11 cellular contexts compared by ENCODE assay signal in the genomic region with DNA sequence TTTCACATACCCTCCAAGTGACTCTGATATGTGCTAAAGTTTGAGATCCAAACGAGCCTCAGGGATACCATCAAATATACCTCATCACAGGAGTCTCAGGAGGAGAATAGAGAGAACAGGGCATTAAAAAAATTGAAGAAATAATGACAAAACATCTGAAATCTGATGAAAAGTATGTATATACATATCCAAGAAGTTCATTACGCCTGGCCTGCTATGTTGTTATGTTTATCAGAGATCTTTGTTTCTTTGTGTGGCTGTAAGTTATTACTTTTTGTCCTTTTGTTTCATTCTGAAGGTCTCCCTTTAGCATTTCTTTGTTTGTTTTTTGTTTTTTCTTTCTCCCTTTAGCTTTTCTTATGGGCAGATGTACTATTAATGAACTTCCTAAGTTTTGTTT. TPM values are rescaled to one million over a fixed set of nuclear protein-coding genes. Genes with fewer than 3 reads are reported as not detected.
"Had no signal": no experiment of that assay in that cellular context is flagged by ENCODE, and none has a peak within 500 bp of the region (broad histone marks: within the 10 kb centered on the region; RNA-seq: fewer than 3 reads in every experiment).

No MANE protein-coding gene starts in this region.

- DNase-seq: IMR-90, KBM-7, KG1 had no signal

- H3K4me3 ChIP-seq: K562 had no signal

- FAIRE-seq: HepG2, HTR-8/SVneo, K562 had no signal

- H3K27ac ChIP-seq: HL-60, KMS-11 had no signal

- H3K4me2 ChIP-seq: KMS-11 had no signal

- H3K9ac ChIP-seq: KMS-11 had no signal

RNA-seq across cellular contexts. Expression of gene CCL19, which starts 2.5 kb away (rescaled TPM):
- total RNA-seq: HepG2, HT-29, HT1080, IMR-90, K562 had no signal
- polyA plus RNA-seq: HepG2, IgD-negative memory B cell, IMR-90, K562 had no signal

RNA-seq across cellular contexts. Expression of gene CCL21, which starts 16.4 kb away (rescaled TPM):
- total RNA-seq: HepG2, HT-29, HT1080, IMR-90, K562 had no signal
- polyA plus RNA-seq: HepG2, IgD-negative memory B cell, IMR-90, K562 had no signal

RNA-seq across cellular contexts. Expression of gene CCL27, which starts 31.1 kb away (rescaled TPM):
- total RNA-seq: HepG2, HT-29 had no signal
- polyA plus RNA-seq: HepG2, IgD-negative memory B cell had no signal
